In the genomic region with DNA sequence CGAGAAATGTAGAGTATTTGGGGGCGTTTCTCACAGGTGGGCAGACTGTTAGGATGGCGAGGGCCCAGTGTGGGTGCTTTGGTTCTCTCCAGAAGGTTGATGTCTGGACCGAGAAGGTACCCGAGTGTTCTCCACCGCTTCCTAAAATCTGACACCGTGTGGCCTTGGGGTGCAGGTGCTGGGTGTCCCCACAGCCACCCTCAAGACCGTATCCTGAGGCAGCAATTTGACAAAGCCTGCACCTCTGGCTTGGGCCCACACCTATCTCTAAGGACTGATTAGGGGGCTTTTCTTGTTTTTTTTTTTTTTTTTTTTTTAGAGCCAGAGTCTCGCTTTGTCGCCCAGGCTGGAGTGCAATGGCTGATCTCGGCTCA, we compare ENCODE assay signal across 9 cellular contexts. TPM values are rescaled to one million over a fixed set of nuclear protein-coding genes. Genes with fewer than 3 reads are reported as not detected.
DNase-seq lines count a peak whose midpoint lies in the region; ATAC-seq and TF ChIP-seq lines count a peak whose summit lies in the region.
"Had no signal": no experiment of that assay in that cellular context is flagged by ENCODE, and none has a peak within 500 bp of the region (broad histone marks: within the 10 kb centered on the region; RNA-seq: fewer than 3 reads in every experiment).

No MANE protein-coding gene starts in this region.

- H3K27me3 ChIP-seq in HAP-1 (ENCODE audit: low read depth) = no peaks in the 10 kb centered on the region
- no peaks in the 10 kb centered on the region for H3K27me3 ChIP-seq in iPS DF 6.9 (ENCODE audit: control insufficient read depth, insufficient read depth, low read length)

- H3K27me3 Mint-ChIP-seq in activated B cell treated with CpG ODN at 0.5 μM for 24 hours = peaks cover 2% of the 10 kb centered on the region

- H3K9me3 Mint-ChIP-seq in activated B cell treated with CpG ODN at 0.5 μM for 24 hours = no peaks in the 10 kb centered on the region

- no peaks in the 10 kb centered on the region for H3K9me3 ChIP-seq in HAP-1
- no peaks in the 10 kb centered on the region for H3K9me3 ChIP-seq in iPS DF 6.9 (ENCODE audit: control insufficient read depth, insufficient read depth, low read length)

- TF ChIP-seq CTCF in activated B cell treated with CpG ODN at 0.5 μM for 24 hours (IDR thresholded peaks at IDR 0.05) = no peak

- ATAC-seq in activated B cell treated with CpG ODN at 0.5 μM for 24 hours (ENCODE audit: low read depth) = no peak

- H3K27ac ChIP-seq in iPS DF 6.9 (ENCODE audit: low read length) = no peak overlapping the region
- peak overlapping the region in 1 of 21 experiments; percentile 79 for H3K27ac ChIP-seq in skin epidermis

- peaks cover 10% of the 10 kb centered on the region for H3K4me1 Mint-ChIP-seq in activated B cell treated with CpG ODN at 0.5 μM for 24 hours

- H3K27ac Mint-ChIP-seq in activated B cell treated with CpG ODN at 0.5 μM for 24 hours = no peak overlapping the region

- H3K36me3 Mint-ChIP-seq in activated B cell treated with CpG ODN at 0.5 μM for 24 hours (ENCODE audit: low read depth) = peaks cover 7% of the 10 kb centered on the region

- intact Hi-C loops in activated B cell treated with CpG ODN at 0.5 μM for 24 hours (cut with micrococcal nuclease) = loop anchor here (1.0 kb wide), 1 partner anchor 19 kb away; a partner anchor contains a TSS

- peak overlapping the region; percentile 61 for H3K4me3 Mint-ChIP-seq in activated B cell treated with CpG ODN at 0.5 μM for 24 hours

- POLR2A ChIA-PET in activated B cell treated with CpG ODN at 0.5 μM for 24 hours (lab: Charles Lee) = interaction anchor here (0.7 kb wide), 2 partner anchors 11 to 918 kb away, joined by 4 to 6 read pairs; no protein-coding TSS in a partner anchor

- no CpG with 5 or more reads among the region's 11 CpGs for WGBS in iPS DF 6.9 (ENCODE audit: insufficient coverage, insufficient read length)

- CTCF ChIA-PET in activated B cell treated with CpG ODN at 0.5 μM for 24 hours (lab: Charles Lee) = interaction anchor here (1.0 kb wide), 1 partner anchor 19 kb away, joined by 7 read pairs; a partner anchor contains a TSS

- H3K4me3 ChIP-seq in HAP-1 (peak overlapping the region; percentile 82), iPS DF 6.9 (ENCODE audit: low read length) (peak overlapping the region; percentile 44; the same call in 1 of the 2 replicates), skin epidermis (peak overlapping the region; percentile 58 to 78 (median 66))

- no peak for DNase-seq in HAP-1 (ENCODE audit: low spot score in 2 of 2)
- DNase-seq in activated B cell treated with CpG ODN at 0.5 μM for 24 hours = no peak
- DNase-seq in iPS DF 6.9 (ENCODE audit: low read depth, low spot score) = no peak
- no peak for DNase-seq in NCI-H187 (lab: John Stamatoyannopoulos, UW)
- DNase-seq in central memory CD4-positive, alpha-beta T cell = no peak
- DNase-seq in activated CD4-positive, alpha-beta T cell treated with anti-CD3 and anti-CD28 coated beads for 4 hours = no peak
- no peak for DNase-seq in pons (ENCODE audit: low spot score)

- in situ Hi-C loops in HAP-1 (cut with MboI; ENCODE audit: low sequenced_read_pairs) = no loop called here

- H3K4me1 ChIP-seq in HAP-1 = peaks cover 6% of the 10 kb centered on the region
- peaks cover 4% of the 10 kb centered on the region; the same call in 1 of the 2 replicates for H3K4me1 ChIP-seq in iPS DF 6.9 (ENCODE audit: control insufficient read depth, insufficient read depth, low read length)

- H3K36me3 ChIP-seq in HAP-1 (replicated peaks) = peaks cover 27% of the 10 kb centered on the region
- H3K36me3 ChIP-seq in iPS DF 6.9 (ENCODE audit: control insufficient read depth, insufficient read depth, low read length) = peaks cover 28% of the 10 kb centered on the region

RNA-seq across cellular contexts. Expression of a gene that starts 1.3 kb away (rescaled TPM):
- total RNA-seq in activated B cell treated with CpG ODN at 0.5 μM for 24 hours = 3.1 and 6.7 TPM in 2 replicates

RNA-seq across cellular contexts. Expression of a gene that starts 19.6 kb away (rescaled TPM):
- total RNA-seq in activated B cell treated with CpG ODN at 0.5 μM for 24 hours = 35.1 and 39.7 TPM in 2 replicates

RNA-seq across cellular contexts. Expression of a gene that starts 40.3 kb away (rescaled TPM):
- not detected in 2 replicates for total RNA-seq in activated B cell treated with CpG ODN at 0.5 μM for 24 hours
- total RNA-seq: lung had no signal
